Comparison of ENCODE assay signal across 8 cellular contexts in genomic region chr22:42518637-42519543, GRCh38. TPM values are rescaled to one million over a fixed set of nuclear protein-coding genes. Genes with fewer than 3 reads are reported as not detected.
DNase-seq lines count a peak whose midpoint lies in the region; ATAC-seq and TF ChIP-seq lines count a peak whose summit lies in the region.
"Not testable (repeated sequence)": the region's sequence is repeated elsewhere in the genome, so short reads cannot be mapped to it uniquely, and the experiment has no call there.

No MANE protein-coding gene starts in this region.

- H3K27me3 ChIP-seq in CD4-positive, CD25-positive, alpha-beta regulatory T cell (ENCODE audit: control insufficient read depth, insufficient read depth, low read length); muscle layer of duodenum (ENCODE audit: low read depth, low read length): not testable (repeated sequence)

- peak overlapping the region; percentile 77 for H3K27ac ChIP-seq in CD4-positive, CD25-positive, alpha-beta regulatory T cell (ENCODE audit: insufficient read depth, low read length, poor library complexity, severe bottlenecking)
- H3K27ac ChIP-seq in muscle layer of duodenum (ENCODE audit: low read length), result not testable (repeated sequence)

- not testable (repeated sequence) for H3K9me3 Mint-ChIP-seq in CD4-positive, CD25-positive, alpha-beta regulatory T cell; brain; glutamatergic neuron (ENCODE audit: unreplicated experiment); stimulated activated naive B cell treated with anti-CD40 and anti-IgM and Interleukin-4, amounts not matched to agents 10 μg/mL and 1 μg/mL and 100 μg/mL, for 72 hours

- peak overlapping the region; percentile 95 to 98 (median 98) for H3K4me3 Mint-ChIP-seq in CD4-positive, CD25-positive, alpha-beta regulatory T cell
- H3K4me3 Mint-ChIP-seq in T-helper 17 cell (peak overlapping the region; percentile 97), brain (peak overlapping the region; percentile 88 to 99 (median 98)), glutamatergic neuron (ENCODE audit: unreplicated experiment) (peak overlapping the region; percentile 97)
- H3K4me3 Mint-ChIP-seq in stimulated activated naive B cell treated with anti-CD40 and anti-IgM and Interleukin-4, amounts not matched to agents 10 μg/mL and 1 μg/mL and 100 μg/mL, for 72 hours, result peak overlapping the region; percentile 99 to 100

- not testable (repeated sequence) for TF ChIP-seq CTCF in brain (conservative IDR thresholded peaks at IDR 0.05); glutamatergic neuron (IDR thresholded peaks at IDR 0.05; ENCODE audit: partially characterized antibody, unreplicated experiment)

- peaks cover 17% of the 10 kb centered on the region for H3K36me3 ChIP-seq in CD4-positive, CD25-positive, alpha-beta regulatory T cell (ENCODE audit: control insufficient read depth, insufficient read depth, low read length)
- H3K36me3 ChIP-seq in muscle layer of duodenum (ENCODE audit: control insufficient read depth in 1 of 2, insufficient read depth in 2 of 2, low read length in 2 of 2), result peaks cover 0 to 17% of the 10 kb centered on the region in 2 donors

- H3K4me3 ChIP-seq in CD4-positive, CD25-positive, alpha-beta regulatory T cell (ENCODE audit: low read depth, low read length), result peak overlapping the region; percentile 62
- peak overlapping the region; percentile 33 to 83 for H3K4me3 ChIP-seq in muscle layer of duodenum (ENCODE audit: low read depth in 1 of 2, low read length in 2 of 2)

- peak overlapping the region; percentile 90 to 98 (median 92) for H3K27ac Mint-ChIP-seq in CD4-positive, CD25-positive, alpha-beta regulatory T cell
- peak overlapping the region; percentile 91 for H3K27ac Mint-ChIP-seq in T-helper 17 cell
- peak overlapping the region; percentile 83 to 97 (median 95) for H3K27ac Mint-ChIP-seq in brain
- H3K27ac Mint-ChIP-seq in glutamatergic neuron (ENCODE audit: unreplicated experiment), result peak overlapping the region; percentile 64
- H3K27ac Mint-ChIP-seq in stimulated activated naive B cell treated with anti-CD40 and anti-IgM and Interleukin-4, amounts not matched to agents 10 μg/mL and 1 μg/mL and 100 μg/mL, for 72 hours, result peak overlapping the region; percentile 99

- peaks cover 4 to 21% (median 10%) of the 10 kb centered on the region in 4 donors for H3K4me1 Mint-ChIP-seq in CD4-positive, CD25-positive, alpha-beta regulatory T cell
- H3K4me1 Mint-ChIP-seq in T-helper 17 cell (peaks cover 11% of the 10 kb centered on the region), brain (peaks cover 24% of the 10 kb centered on the region)
- H3K4me1 Mint-ChIP-seq in glutamatergic neuron (ENCODE audit: low read depth, unreplicated experiment), result not testable (repeated sequence)
- peaks cover 20 to 35% of the 10 kb centered on the region in 2 donors for H3K4me1 Mint-ChIP-seq in stimulated activated naive B cell treated with anti-CD40 and anti-IgM and Interleukin-4, amounts not matched to agents 10 μg/mL and 1 μg/mL and 100 μg/mL, for 72 hours

- H3K4me1 ChIP-seq in CD4-positive, CD25-positive, alpha-beta regulatory T cell (ENCODE audit: control insufficient read depth, insufficient read depth, low read length, poor library complexity, severe bottlenecking); muscle layer of duodenum (ENCODE audit: control insufficient read depth in 1 of 2, insufficient read depth in 2 of 2, low read length in 2 of 2): not testable (repeated sequence)

- DNase-seq in CD4-positive, CD25-positive, alpha-beta regulatory T cell; T-helper 17 cell; glutamatergic neuron; stimulated activated naive B cell treated with anti-CD40 and anti-IgM and Interleukin-4, amounts not matched to agents 10 μg/mL and 1 μg/mL and 100 μg/mL, for 72 hours: not testable (repeated sequence)

- ATAC-seq in CD4-positive, CD25-positive, alpha-beta regulatory T cell (ENCODE audit: low read depth in 2 of 2), result peak; percentile 15 to 19
- ATAC-seq in GM19455 (IDR thresholded peaks at IDR 0.05; ENCODE audit: unreplicated experiment), result peak; percentile 24
- peak; percentile 15 for ATAC-seq in HG03571 (IDR thresholded peaks at IDR 0.05; ENCODE audit: unreplicated experiment)
- peak; percentile 51 for ATAC-seq in T-helper 17 cell
- ATAC-seq in stimulated activated naive B cell treated with anti-CD40 and anti-IgM and Interleukin-4, amounts not matched to agents 10 μg/mL and 1 μg/mL and 100 μg/mL, for 72 hours (replicated peaks), result peak; percentile 62 to 69

- H3K36me3 Mint-ChIP-seq in CD4-positive, CD25-positive, alpha-beta regulatory T cell; T-helper 17 cell (ENCODE audit: low read depth); brain; glutamatergic neuron (ENCODE audit: unreplicated experiment): not testable (repeated sequence)
- peaks cover 15 to 22% of the 10 kb centered on the region in 2 donors for H3K36me3 Mint-ChIP-seq in stimulated activated naive B cell treated with anti-CD40 and anti-IgM and Interleukin-4, amounts not matched to agents 10 μg/mL and 1 μg/mL and 100 μg/mL, for 72 hours

- H3K27me3 Mint-ChIP-seq in CD4-positive, CD25-positive, alpha-beta regulatory T cell; T-helper 17 cell; brain; glutamatergic neuron (ENCODE audit: unreplicated experiment); stimulated activated naive B cell treated with anti-CD40 and anti-IgM and Interleukin-4, amounts not matched to agents 10 μg/mL and 1 μg/mL and 100 μg/mL, for 72 hours: not testable (repeated sequence)

- H3K9me3 ChIP-seq in CD4-positive, CD25-positive, alpha-beta regulatory T cell (ENCODE audit: control insufficient read depth in 2 of 2, low read length in 2 of 2); T-helper 17 cell (ENCODE audit: control insufficient read depth, low read length, poor library complexity, severe bottlenecking); muscle layer of duodenum (ENCODE audit: control insufficient read depth in 1 of 2, low read length in 2 of 2): not testable (repeated sequence)

RNA-seq across cellular contexts. Expression of gene RRP7A, which starts 0.7 kb away (rescaled TPM):
- 56.0 TPM for total RNA-seq in CD4-positive, CD25-positive, alpha-beta regulatory T cell
- polyA plus RNA-seq in CD4-positive, CD25-positive, alpha-beta regulatory T cell, result 10 to 100 TPM; 29.8 to 50.6 (median 45.2) TPM
- total RNA-seq in T-helper 17 cell, result 10 to 100 TPM; 45.7 to 49.0 TPM
- 51.7 TPM for polyA plus RNA-seq in brain (ENCODE audit: insufficient read depth, low read depth, low replicate concordance)
- 35.1 TPM for total RNA-seq in glutamatergic neuron (ENCODE audit: unreplicated experiment)

RNA-seq across cellular contexts. Expression of gene SERHL2, which starts 34.9 kb away (rescaled TPM):
- not detected for total RNA-seq in CD4-positive, CD25-positive, alpha-beta regulatory T cell
- polyA plus RNA-seq in CD4-positive, CD25-positive, alpha-beta regulatory T cell, result under 1 TPM in 3 of 4 donors, not detected in 1; 0.41 to 0.76 (median 0.50) TPM
- total RNA-seq in T-helper 17 cell (under 1 TPM; 0.34 to 0.40 TPM), glutamatergic neuron (ENCODE audit: unreplicated experiment) (4.4 TPM)
- 2.0 TPM for polyA plus RNA-seq in brain (ENCODE audit: insufficient read depth, low read depth, low replicate concordance)

Comparison
In these comparisons a context has a peak if more than half of its experiments do, and no peak if none do; other contexts are left out.
1. ATAC-seq: peak in every context shown above with its lines; median percentile 66 in stimulated activated naive B cell treated with anti-CD40 and anti-IgM and Interleukin-4, amounts not matched to agents 10 μg/mL and 1 μg/mL and 100 μg/mL, for 72 hours; 51 in T-helper 17 cell; 24 in GM19455; 17 in CD4-positive, CD25-positive, alpha-beta regulatory T cell; 15 in HG03571.